In genomic region chr3:116863842-116864626, GRCh38 we compare ENCODE assay signal across 8 cellular contexts.
A peak's percentile ranks its signal among the peaks of the same experiment; 100 is the strongest.
DNase-seq lines count a peak whose midpoint lies in the region; ATAC-seq and TF ChIP-seq lines count a peak whose summit lies in the region.

No MANE protein-coding gene starts in this region.

- no peaks in the 10 kb centered on the region for H3K9me3 ChIP-seq in mesodermal cell (ENCODE audit: control insufficient read depth, low read length)

- DNase-seq in GM03348 (ENCODE audit: low spot score) (peak; percentile 29), NCI-H524 (lab: John Stamatoyannopoulos, UW) (peak; percentile 33 to 81), dorsolateral prefrontal cortex (peak in 4 of 10 donors; percentile 4 to 40 (median 33)), AG08396 (ENCODE audit: low spot score) (no peak), mucosa of gallbladder (ENCODE audit: low spot score) (no peak)

- H3K4me1 ChIP-seq in mesodermal cell (ENCODE audit: control insufficient read depth, insufficient read depth, low read length, poor library complexity, severe bottlenecking), result peaks cover 4% of the 10 kb centered on the region

- ATAC-seq in HG02938 (IDR thresholded peaks at IDR 0.05; ENCODE audit: unreplicated experiment), result peak; percentile 55
- ATAC-seq in HG02970 (IDR thresholded peaks at IDR 0.05; ENCODE audit: low FRiP score, unreplicated experiment), result no peak

- no peaks in the 10 kb centered on the region for H3K36me3 ChIP-seq in mesodermal cell (ENCODE audit: control insufficient read depth, insufficient read depth, low read length)

- WGBS in mesodermal cell (ENCODE audit: insufficient coverage in 2 of 2), 2 experiments, result 10 to 11% methylated on average over 10 to 11 of the region's 17 CpGs

- peak; percentile 40 to 81 (median 64) for TF ChIP-seq CTCF in dorsolateral prefrontal cortex (IDR thresholded peaks at IDR 0.05 in 54 of 56, conservative IDR thresholded peaks at IDR 0.05 in 2 of 56; ENCODE audit: low read depth in 1 of 56, partially characterized antibody in 56 of 56)

- intact Hi-C loops in dorsolateral prefrontal cortex (cut with DNase I), result loop anchor here (5.0 to 10.0 kb wide), 3 partner anchors 151 to 1761 kb away; no protein-coding TSS in a partner anchor

- H3K4me3 ChIP-seq in dorsolateral prefrontal cortex (peak overlapping the region; percentile 17 to 72 (median 52)), mesodermal cell (ENCODE audit: extremely low read depth, insufficient read depth, low read length, poor library complexity, severe bottlenecking) (peak overlapping the region; percentile 21)

- peak overlapping the region in 15 of 59 donors; percentile 2 to 75 (median 34) for H3K27ac ChIP-seq in dorsolateral prefrontal cortex
- peak overlapping the region; percentile 48 for H3K27ac ChIP-seq in mesodermal cell (ENCODE audit: low read depth, low read length, severe bottlenecking)

- H3K27me3 ChIP-seq in dorsolateral prefrontal cortex, result no peaks in the 10 kb centered on the region

Comparison
In these comparisons a context has a peak if more than half of its experiments do, and no peak if none do; other contexts are left out.
1. DNase-seq: peak in GM03348 (single experiment) and NCI-H524 (2 of 2); none in AG08396 (single experiment) and mucosa of gallbladder (single experiment).